10 cellular contexts compared by ENCODE assay signal in genomic region chr11:1060885-1061616, GRCh38. TPM values are rescaled to one million over a fixed set of nuclear protein-coding genes. Genes with fewer than 3 reads are reported as not detected.
DNase-seq lines count a peak whose midpoint lies in the region; ATAC-seq, FAIRE-seq and TF ChIP-seq lines count a peak whose summit lies in the region.
"Had no signal": no experiment of that assay in that cellular context is flagged by ENCODE, and none has a peak within 500 bp of the region (broad histone marks: within the 10 kb centered on the region; RNA-seq: fewer than 3 reads in every experiment).

No MANE protein-coding gene starts in this region.

- peak overlapping the region; percentile 37 for H3K27ac ChIP-seq in astrocyte (ENCODE audit: low read depth, low read length)
- H3K27ac ChIP-seq: SK-N-MC had no signal

- H3K27me3 ChIP-seq in astrocyte (ENCODE audit: insufficient read depth, low read length), result peaks cover 2% of the 10 kb centered on the region

- H3K4me1 ChIP-seq in astrocyte (ENCODE audit: insufficient read depth, low read length), result peaks cover 15% of the 10 kb centered on the region

- intact Hi-C loops in left ventricle myocardium superior (cut with micrococcal nuclease), result no loop called here

- peak overlapping the region; percentile 22 for H3K4me3 ChIP-seq in astrocyte (ENCODE audit: insufficient read depth, low read depth, low read length)
- H3K4me3 ChIP-seq: SK-N-MC had no signal

- H3K9ac ChIP-seq in astrocyte (ENCODE audit: low read length), result peak overlapping the region; percentile 33

- FAIRE-seq in astrocyte (lab: Jason Lieb, UNC), result no peak

- H3K9me3 Mint-ChIP-seq in astrocyte (ENCODE audit: unreplicated experiment) (peaks cover 15% of the 10 kb centered on the region), type B pancreatic cell (peaks cover 8% of the 10 kb centered on the region)

- H3K4me3 Mint-ChIP-seq in astrocyte (ENCODE audit: unreplicated experiment), result no peak overlapping the region
- H3K4me3 Mint-ChIP-seq in type B pancreatic cell, result no peak overlapping the region

- peak overlapping the region; percentile 49 for H2AFZ ChIP-seq in astrocyte (ENCODE audit: low read depth, low read length)

- H3K9me3 ChIP-seq in astrocyte (ENCODE audit: insufficient read depth, low read depth, low read length), result peaks cover 9% of the 10 kb centered on the region

- peak; percentile 42 for ATAC-seq in left ventricle myocardium superior
- no peak for ATAC-seq in GM19395 (IDR thresholded peaks at IDR 0.05; ENCODE audit: unreplicated experiment)
- ATAC-seq in HG03108 (IDR thresholded peaks at IDR 0.05; ENCODE audit: unreplicated experiment), result no peak

- H3K36me3 ChIP-seq in astrocyte (ENCODE audit: insufficient read depth, low read length), result no peaks in the 10 kb centered on the region

- DNase-seq in HPDE6-E6E7 (ENCODE audit: extremely low spot score) (peak; percentile 62), astrocyte (ENCODE audit: low read depth) (peak; percentile 75), left ventricle myocardium superior (peak; percentile 31), type B pancreatic cell (ENCODE audit: extremely low spot score, unreplicated experiment) (no peak), activated gamma-delta T cell treated with Interleukin-2 at 50 U/mL for 16 hours (no peak)
- DNase-seq: NCI-H1694 had no signal

- H3K27ac Mint-ChIP-seq in astrocyte (ENCODE audit: unreplicated experiment) (peak overlapping the region; percentile 69), type B pancreatic cell (peak overlapping the region; percentile 53)

- H3K79me2 ChIP-seq in astrocyte (ENCODE audit: insufficient read depth, low read length), result no peaks in the 10 kb centered on the region

- peaks cover 6% of the 10 kb centered on the region for H3K4me1 Mint-ChIP-seq in astrocyte (ENCODE audit: low read depth, unreplicated experiment)
- H3K4me1 Mint-ChIP-seq in type B pancreatic cell (ENCODE audit: unreplicated experiment), result no peaks in the 10 kb centered on the region

- TF ChIP-seq CTCF in astrocyte (IDR thresholded peaks at IDR 0.05; ENCODE audit: insufficient read depth, low read depth, low read length), result no peak
- TF ChIP-seq CTCF in type B pancreatic cell (conservative IDR thresholded peaks at IDR 0.05), result no peak

- H3K36me3 Mint-ChIP-seq in astrocyte (ENCODE audit: low read depth, unreplicated experiment), result peaks cover 2% of the 10 kb centered on the region
- H3K36me3 Mint-ChIP-seq in type B pancreatic cell, result no peaks in the 10 kb centered on the region

- peaks cover 26% of the 10 kb centered on the region for H3K27me3 Mint-ChIP-seq in astrocyte (ENCODE audit: low read depth, unreplicated experiment)
- peaks cover 11% of the 10 kb centered on the region for H3K27me3 Mint-ChIP-seq in type B pancreatic cell

- H3K4me2 ChIP-seq in astrocyte (ENCODE audit: low read length), result peak overlapping the region; percentile 76

- H4K20me1 ChIP-seq in astrocyte (ENCODE audit: insufficient read depth, low read length), result no peaks in the 10 kb centered on the region

RNA-seq across cellular contexts. Expression of gene MUC2, which starts 13.6 kb away (rescaled TPM):
- not detected in 2 replicates for total RNA-seq in astrocyte
- not detected for total RNA-seq in left ventricle myocardium superior
- total RNA-seq in type B pancreatic cell (ENCODE audit: low replicate concordance), result 1.5 and 2.7 TPM in 2 replicates
- total RNA-seq: activated CD8-positive, alpha-beta memory T cell treated with anti-CD3 and anti-CD28 coated beads for 36 hours had no signal

RNA-seq across cellular contexts. Expression of gene MUC6, which starts 24.5 kb away (rescaled TPM):
- not detected in 2 replicates for total RNA-seq in astrocyte
- not detected for total RNA-seq in left ventricle myocardium superior
- total RNA-seq in type B pancreatic cell (ENCODE audit: low replicate concordance), result 0.38 and 0.46 TPM in 2 replicates
- total RNA-seq: activated CD8-positive, alpha-beta memory T cell treated with anti-CD3 and anti-CD28 coated beads for 36 hours had no signal

Comparison
In these comparisons a context has a peak if more than half of its experiments do, and no peak if none do; other contexts are left out.
1. DNase-seq: peak in HPDE6-E6E7 (single experiment), astrocyte (single experiment) and left ventricle myocardium superior (single experiment); none in type B pancreatic cell (single experiment) and activated gamma-delta T cell treated with Interleukin-2 at 50 U/mL for 16 hours (single experiment).